1 cellular context compared by ENCODE assay signal in the genomic region with DNA sequence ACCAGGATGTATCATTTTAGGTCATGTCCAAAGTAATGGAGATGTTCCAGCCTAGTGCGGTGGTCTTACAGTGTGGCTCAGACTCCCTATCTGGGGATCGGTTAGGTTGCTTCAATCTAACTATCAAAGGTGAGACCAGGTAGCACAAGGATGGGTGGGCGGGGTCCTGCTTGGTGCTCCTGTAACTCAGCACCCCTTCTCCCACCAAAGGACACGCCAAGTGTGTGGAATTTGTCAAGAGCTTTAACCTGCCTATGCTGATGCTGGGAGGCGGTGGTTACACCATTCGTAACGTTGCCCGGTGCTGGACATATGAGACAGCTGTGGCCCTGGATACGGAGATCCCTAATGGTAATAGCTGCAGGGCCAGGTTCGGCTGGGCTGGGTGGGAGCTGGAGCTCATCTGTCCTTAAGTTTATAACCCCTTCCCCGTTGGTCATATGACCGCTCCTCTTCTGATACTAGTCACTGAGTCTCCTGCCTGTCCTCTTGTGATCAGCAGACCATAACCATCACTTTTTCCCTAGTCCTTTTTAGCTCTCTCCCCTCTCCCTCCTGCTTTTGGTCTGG.
TF ChIP-seq lines count a peak whose summit lies in the region.

No MANE protein-coding gene starts in this region.

TF ChIP-seq in K562, 482 proteins besides CTCF, POLR2A, EP300 and RAD21:
- no peak for TF ChIP-seq IFI16 (CRISPR knock-in tag; IDR thresholded peaks at IDR 0.05)
- no peak for TF ChIP-seq ZNF217 (CRISPR knock-in tag; IDR thresholded peaks at IDR 0.05)
- TF ChIP-seq, protein P1, sequence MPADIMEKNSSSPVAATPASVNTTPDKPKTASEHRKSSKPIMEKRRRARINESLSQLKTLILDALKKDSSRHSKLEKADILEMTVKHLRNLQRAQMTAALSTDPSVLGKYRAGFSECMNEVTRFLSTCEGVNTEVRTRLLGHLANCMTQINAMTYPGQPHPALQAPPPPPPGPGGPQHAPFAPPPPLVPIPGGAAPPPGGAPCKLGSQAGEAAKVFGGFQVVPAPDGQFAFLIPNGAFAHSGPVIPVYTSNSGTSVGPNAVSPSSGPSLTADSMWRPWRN (IDR thresholded peaks at IDR 0.05; ENCODE audit: low read depth), result no peak
- 0 out of 2 replicates have a peak, but pooled peaks have one; percentile 16 for TF ChIP-seq SUPT5H (IDR thresholded peaks at IDR 0.05)
- TF ChIP-seq ELF2 (CRISPR knock-in tag; IDR thresholded peaks at IDR 0.05), result no peak
- 0 out of 2 replicates have a peak, but pooled peaks have one; percentile 31 for TF ChIP-seq POLR2G (IDR thresholded peaks at IDR 0.05; ENCODE audit: low read depth, low read length)
- no peak for TF ChIP-seq KLF6 (CRISPR knock-in tag; IDR thresholded peaks at IDR 0.05; ENCODE audit: borderline replicate concordance)
- no peak for TF ChIP-seq MTA2 (IDR thresholded peaks at IDR 0.05; ENCODE audit: low read depth)
- TF ChIP-seq, protein P2, sequence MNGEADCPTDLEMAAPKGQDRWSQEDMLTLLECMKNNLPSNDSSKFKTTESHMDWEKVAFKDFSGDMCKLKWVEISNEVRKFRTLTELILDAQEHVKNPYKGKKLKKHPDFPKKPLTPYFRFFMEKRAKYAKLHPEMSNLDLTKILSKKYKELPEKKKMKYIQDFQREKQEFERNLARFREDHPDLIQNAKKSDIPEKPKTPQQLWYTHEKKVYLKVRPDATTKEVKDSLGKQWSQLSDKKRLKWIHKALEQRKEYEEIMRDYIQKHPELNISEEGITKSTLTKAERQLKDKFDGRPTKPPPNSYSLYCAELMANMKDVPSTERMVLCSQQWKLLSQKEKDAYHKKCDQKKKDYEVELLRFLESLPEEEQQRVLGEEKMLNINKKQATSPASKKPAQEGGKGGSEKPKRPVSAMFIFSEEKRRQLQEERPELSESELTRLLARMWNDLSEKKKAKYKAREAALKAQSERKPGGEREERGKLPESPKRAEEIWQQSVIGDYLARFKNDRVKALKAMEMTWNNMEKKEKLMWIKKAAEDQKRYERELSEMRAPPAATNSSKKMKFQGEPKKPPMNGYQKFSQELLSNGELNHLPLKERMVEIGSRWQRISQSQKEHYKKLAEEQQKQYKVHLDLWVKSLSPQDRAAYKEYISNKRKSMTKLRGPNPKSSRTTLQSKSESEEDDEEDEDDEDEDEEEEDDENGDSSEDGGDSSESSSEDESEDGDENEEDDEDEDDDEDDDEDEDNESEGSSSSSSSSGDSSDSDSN (IDR thresholded peaks at IDR 0.05; ENCODE audit: borderline replicate concordance in 1 of 2, low read depth in 2 of 2, low read length in 2 of 2), result no peak
- 0 out of 2 replicates have a peak, but pooled peaks have one; percentile 20 for TF ChIP-seq POLR2AphosphoS5 (IDR thresholded peaks at IDR 0.05; ENCODE audit: control insufficient read depth, insufficient read depth, low read depth, low read length)
- TF ChIP-seq, protein P3, sequence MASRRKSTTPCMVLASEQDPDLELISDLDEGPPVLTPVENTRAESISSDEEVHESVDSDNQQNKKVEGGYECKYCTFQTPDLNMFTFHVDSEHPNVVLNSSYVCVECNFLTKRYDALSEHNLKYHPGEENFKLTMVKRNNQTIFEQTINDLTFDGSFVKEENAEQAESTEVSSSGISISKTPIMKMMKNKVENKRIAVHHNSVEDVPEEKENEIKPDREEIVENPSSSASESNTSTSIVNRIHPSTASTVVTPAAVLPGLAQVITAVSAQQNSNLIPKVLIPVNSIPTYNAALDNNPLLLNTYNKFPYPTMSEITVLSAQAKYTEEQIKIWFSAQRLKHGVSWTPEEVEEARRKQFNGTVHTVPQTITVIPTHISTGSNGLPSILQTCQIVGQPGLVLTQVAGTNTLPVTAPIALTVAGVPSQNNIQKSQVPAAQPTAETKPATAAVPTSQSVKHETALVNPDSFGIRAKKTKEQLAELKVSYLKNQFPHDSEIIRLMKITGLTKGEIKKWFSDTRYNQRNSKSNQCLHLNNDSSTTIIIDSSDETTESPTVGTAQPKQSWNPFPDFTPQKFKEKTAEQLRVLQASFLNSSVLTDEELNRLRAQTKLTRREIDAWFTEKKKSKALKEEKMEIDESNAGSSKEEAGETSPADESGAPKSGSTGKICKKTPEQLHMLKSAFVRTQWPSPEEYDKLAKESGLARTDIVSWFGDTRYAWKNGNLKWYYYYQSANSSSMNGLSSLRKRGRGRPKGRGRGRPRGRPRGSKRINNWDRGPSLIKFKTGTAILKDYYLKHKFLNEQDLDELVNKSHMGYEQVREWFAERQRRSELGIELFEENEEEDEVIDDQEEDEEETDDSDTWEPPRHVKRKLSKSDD (conservative IDR thresholded peaks at IDR 0.05; ENCODE audit: low read length), result no peak
- no peak for TF ChIP-seq RUNX1 (IDR thresholded peaks at IDR 0.05; ENCODE audit: low read depth)
